In the genomic region with DNA sequence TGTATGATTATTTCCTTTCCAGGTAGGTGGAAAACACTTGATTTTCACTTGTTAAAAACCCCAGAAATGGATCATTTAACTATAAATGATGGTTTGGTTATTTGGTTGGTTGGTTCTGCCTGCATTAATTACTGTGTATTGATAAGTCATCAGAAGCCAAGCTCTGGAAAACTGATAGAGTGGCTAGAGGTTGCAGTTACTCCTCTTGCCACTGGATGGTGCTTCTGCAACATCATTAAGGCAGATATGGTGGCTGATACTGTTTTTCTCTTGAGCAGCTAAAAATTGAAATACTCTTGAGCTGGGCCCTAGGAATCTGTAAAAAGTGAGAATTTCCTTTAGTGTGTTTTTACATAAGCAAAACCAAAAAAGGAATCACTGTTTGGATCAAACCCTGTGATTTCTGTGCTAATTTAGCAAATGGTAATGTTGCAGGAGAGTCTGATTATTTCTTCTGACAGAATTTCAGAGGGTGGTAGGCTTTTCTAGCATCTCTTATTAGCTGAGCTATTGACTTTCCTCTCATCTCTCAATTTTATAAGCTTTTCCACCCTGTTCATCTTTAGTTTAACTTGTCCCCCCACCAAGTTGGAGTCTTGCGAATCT, we compare ENCODE assay signal across 9 cellular contexts. TPM values are rescaled to one million over a fixed set of nuclear protein-coding genes. Genes with fewer than 3 reads are reported as not detected.
DNase-seq lines count a peak whose midpoint lies in the region; ATAC-seq and TF ChIP-seq lines count a peak whose summit lies in the region.
"Had no signal": no experiment of that assay in that cellular context is flagged by ENCODE, and none has a peak within 500 bp of the region (broad histone marks: within the 10 kb centered on the region; RNA-seq: fewer than 3 reads in every experiment).

No MANE protein-coding gene starts in this region.

- H3K4me3 Mint-ChIP-seq in brain, result no peak overlapping the region
- H3K4me3 Mint-ChIP-seq: dendritic cell treated with granulocyte-macrophage colony-stimulating factor and Interleukin-4, amounts not matched to agents 40 ng/mL and 50 ng/mL, for 4 days had no signal

- TF ChIP-seq POLR2A in vagina (IDR thresholded peaks at IDR 0.05), result no peak

- peaks cover 66% of the 10 kb centered on the region for H3K36me3 Mint-ChIP-seq in brain

- peaks cover 24% of the 10 kb centered on the region for H3K4me1 Mint-ChIP-seq in brain

- TF ChIP-seq CTCF in brain (conservative IDR thresholded peaks at IDR 0.05), result peak; percentile 67 to 80
- TF ChIP-seq CTCF in vagina (IDR thresholded peaks at IDR 0.05), result peak in 2 of 3 experiments; percentile 20 to 43

- no peaks in the 10 kb centered on the region for H3K9me3 ChIP-seq in vagina

- no peaks in the 10 kb centered on the region for H3K27me3 ChIP-seq in vagina

- no peaks in the 10 kb centered on the region for H3K36me3 ChIP-seq in vagina

- H3K4me3 ChIP-seq in vagina, result no peak overlapping the region

- ATAC-seq in left lobe of liver, result peak; percentile 84
- no peak for ATAC-seq in GM19328 (IDR thresholded peaks at IDR 0.05; ENCODE audit: unreplicated experiment)

- no peaks in the 10 kb centered on the region for H3K27me3 Mint-ChIP-seq in brain
- H3K27me3 Mint-ChIP-seq: dendritic cell treated with granulocyte-macrophage colony-stimulating factor and Interleukin-4, amounts not matched to agents 40 ng/mL and 50 ng/mL, for 4 days had no signal

- intact Hi-C loops in vagina (cut with DNase I), result no loop called here

- H3K4me1 ChIP-seq in vagina, result peaks cover 5% of the 10 kb centered on the region

- peaks cover 4 to 19% (median 7%) of the 10 kb centered on the region in 5 experiments for H3K9me3 Mint-ChIP-seq in brain
- H3K9me3 Mint-ChIP-seq: dendritic cell treated with granulocyte-macrophage colony-stimulating factor and Interleukin-4, amounts not matched to agents 40 ng/mL and 50 ng/mL, for 4 days had no signal

- no peak overlapping the region for H3K27ac ChIP-seq in vagina

- DNase-seq in stimulated activated CD4-positive, alpha-beta T cell treated with anti-CD3 and anti-CD28 coated beads, Interleukin-15, amount 100 ng/mL, for 24 hours, result peak; percentile 20
- no peak for DNase-seq in stimulated activated CD4-positive, alpha-beta T cell treated with anti-CD3 and anti-CD28 coated beads, Interleukin-4, amount 100 ng/mL, for 1 hour
- DNase-seq in NCI-H1694 (lab: John Stamatoyannopoulos, UW), result peak; percentile 24
- DNase-seq in left lobe of liver (ENCODE audit: low spot score), result no peak
- DNase-seq in vagina (ENCODE audit: extremely low spot score in 2 of 2), result no peak
- no peak for DNase-seq in DMS153 (lab: John Stamatoyannopoulos, UW)

- H3K27ac Mint-ChIP-seq in brain, result no peak overlapping the region
- H3K27ac Mint-ChIP-seq: dendritic cell treated with granulocyte-macrophage colony-stimulating factor and Interleukin-4, amounts not matched to agents 40 ng/mL and 50 ng/mL, for 4 days had no signal

RNA-seq across cellular contexts. Expression of a gene that starts 54.3 kb away (rescaled TPM):
- 68.7 TPM for polyA plus RNA-seq in brain (ENCODE audit: insufficient read depth, low read depth, low replicate concordance)
- total RNA-seq in left lobe of liver, result 49.6 TPM
- 135 TPM for total RNA-seq in vagina

Comparison
In these comparisons a context has a peak if more than half of its experiments do, and no peak if none do; other contexts are left out.
1. DNase-seq: peak in stimulated activated CD4-positive, alpha-beta T cell treated with anti-CD3 and anti-CD28 coated beads, Interleukin-15, amount 100 ng/mL, for 24 hours (single experiment) and NCI-H1694 (single experiment); none in stimulated activated CD4-positive, alpha-beta T cell treated with anti-CD3 and anti-CD28 coated beads, Interleukin-4, amount 100 ng/mL, for 1 hour (single experiment), left lobe of liver (single experiment), vagina (0 of 2) and DMS153 (single experiment).